ENCODE assay signal across 12 cellular contexts in the genomic region with DNA sequence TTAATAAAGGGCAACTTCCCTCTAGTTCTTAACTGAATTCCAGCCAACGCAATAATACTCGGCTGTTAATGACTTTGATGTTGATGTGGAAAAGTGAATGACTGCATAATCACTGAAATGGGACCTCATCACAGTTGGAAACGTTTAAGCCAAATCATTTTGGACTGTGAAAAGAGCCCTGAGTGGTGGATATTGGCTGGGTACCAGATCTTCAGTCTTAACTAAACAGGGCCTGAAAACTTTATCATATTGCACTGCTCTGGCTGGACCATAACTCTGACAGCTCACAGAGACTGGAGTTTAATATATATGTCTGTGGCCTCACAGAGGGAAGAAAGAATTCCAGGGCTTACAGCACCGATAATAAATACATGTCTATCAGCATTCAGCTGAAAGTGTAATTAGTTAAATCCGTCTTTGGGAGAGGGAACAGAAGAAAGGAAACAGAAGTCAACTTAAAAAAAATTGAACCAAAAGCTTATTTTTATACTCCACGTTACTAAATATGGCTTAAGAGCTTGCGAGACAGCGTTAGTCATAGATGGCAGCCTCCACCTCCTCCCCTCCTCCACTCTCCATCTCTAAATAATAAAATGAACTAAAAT.
DNase-seq lines count a peak whose midpoint lies in the region; ATAC-seq and TF ChIP-seq lines count a peak whose summit lies in the region.
"Had no signal": no experiment of that assay in that cellular context is flagged by ENCODE, and none has a peak within 500 bp of the region (broad histone marks: within the 10 kb centered on the region; RNA-seq: fewer than 3 reads in every experiment).

No MANE protein-coding gene starts in this region.

- H3K4me1 Mint-ChIP-seq in activated T-cell treated with anti-CD3 and anti-CD28 coated beads, Interleukin-2, amount 50 U/mL, for 24 hours (ENCODE audit: low read depth): no peaks in the 10 kb centered on the region
- H3K4me1 Mint-ChIP-seq: naive B cell had no signal

- H3K4me1 ChIP-seq in Peyer's patch: no peaks in the 10 kb centered on the region
- H3K4me1 ChIP-seq: body of pancreas had no signal

- H3K27ac ChIP-seq in Peyer's patch: peak overlapping the region in 1 of 4 donors; percentile 27
- H3K27ac ChIP-seq: body of pancreas had no signal

- TF ChIP-seq CTCF in AG10803 (conservative IDR thresholded peaks at IDR 0.05; ENCODE audit: low read length) (no peak), omental fat pad (IDR thresholded peaks at IDR 0.05) (no peak), Peyer's patch (IDR thresholded peaks at IDR 0.05) (no peak)

- no peak for TF ChIP-seq POLR2A in Peyer's patch (IDR thresholded peaks at IDR 0.05)

- DNase-seq in AG10803 (ENCODE audit: low read depth): peak; percentile 84
- DNase-seq in MV-4-11 (lab: John Stamatoyannopoulos, UW): peak; percentile 78
- peak; percentile 14 for DNase-seq in dermis blood vessel endothelial cell
- DNase-seq in omental fat pad (ENCODE audit: low spot score): no peak
- no peak for DNase-seq in stimulated activated CD4-positive, alpha-beta T cell treated with anti-CD3 and anti-CD28 coated beads, Interleukin-2, amount 100 ng/mL, for 48 hours
- no peak for DNase-seq in mesenteric fat pad (ENCODE audit: low spot score)
- DNase-seq in Peyer's patch: no peak
- DNase-seq in activated T-cell treated with anti-CD3 and anti-CD28 coated beads, Interleukin-2, amount 50 U/mL, for 24 hours: no peak
- DNase-seq: activated CD4-positive, alpha-beta memory T cell treated with anti-CD3 and anti-CD28 coated beads for 36 hours; body of pancreas; COR-L47; naive B cell had no signal

- no peaks in the 10 kb centered on the region for H3K36me3 ChIP-seq in Peyer's patch

- no peak overlapping the region for H3K27ac Mint-ChIP-seq in activated T-cell treated with anti-CD3 and anti-CD28 coated beads, Interleukin-2, amount 50 U/mL, for 24 hours
- H3K27ac Mint-ChIP-seq: activated CD4-positive, alpha-beta memory T cell treated with anti-CD3 and anti-CD28 coated beads for 36 hours; naive B cell had no signal

- H3K36me3 Mint-ChIP-seq in activated T-cell treated with anti-CD3 and anti-CD28 coated beads, Interleukin-2, amount 50 U/mL, for 24 hours (ENCODE audit: low read depth): no peaks in the 10 kb centered on the region
- H3K36me3 Mint-ChIP-seq: activated CD4-positive, alpha-beta memory T cell treated with anti-CD3 and anti-CD28 coated beads for 36 hours; naive B cell had no signal

- no peak overlapping the region for H3K4me3 Mint-ChIP-seq in activated T-cell treated with anti-CD3 and anti-CD28 coated beads, Interleukin-2, amount 50 U/mL, for 24 hours
- H3K4me3 Mint-ChIP-seq: activated CD4-positive, alpha-beta memory T cell treated with anti-CD3 and anti-CD28 coated beads for 36 hours; naive B cell had no signal

- H3K9me3 ChIP-seq in Peyer's patch: no peaks in the 10 kb centered on the region
- H3K9me3 ChIP-seq: body of pancreas had no signal

- H3K9me3 Mint-ChIP-seq in activated T-cell treated with anti-CD3 and anti-CD28 coated beads, Interleukin-2, amount 50 U/mL, for 24 hours: no peaks in the 10 kb centered on the region
- H3K9me3 Mint-ChIP-seq: activated CD4-positive, alpha-beta memory T cell treated with anti-CD3 and anti-CD28 coated beads for 36 hours had no signal

- H3K27me3 Mint-ChIP-seq in activated T-cell treated with anti-CD3 and anti-CD28 coated beads, Interleukin-2, amount 50 U/mL, for 24 hours: peaks cover 2% of the 10 kb centered on the region
- H3K27me3 Mint-ChIP-seq: activated CD4-positive, alpha-beta memory T cell treated with anti-CD3 and anti-CD28 coated beads for 36 hours; naive B cell had no signal

- H3K27me3 ChIP-seq in Peyer's patch: no peaks in the 10 kb centered on the region
- H3K27me3 ChIP-seq: body of pancreas had no signal

- peak; percentile 71 for ATAC-seq in omental fat pad (ENCODE audit: low FRiP score)
- ATAC-seq: body of pancreas had no signal

- H3K4me3 ChIP-seq in AG10803 (ENCODE audit: low read length): no peak overlapping the region
- no peak overlapping the region for H3K4me3 ChIP-seq in Peyer's patch
- H3K4me3 ChIP-seq: body of pancreas had no signal

Comparison
In these comparisons a context has a peak if more than half of its experiments do, and no peak if none do; other contexts are left out.
1. DNase-seq: peak in AG10803 (single experiment), MV-4-11 (single experiment) and dermis blood vessel endothelial cell (single experiment); none in omental fat pad (single experiment), stimulated activated CD4-positive, alpha-beta T cell treated with anti-CD3 and anti-CD28 coated beads, Interleukin-2, amount 100 ng/mL, for 48 hours (0 of 2), mesenteric fat pad (single experiment), Peyer's patch (0 of 3) and activated T-cell treated with anti-CD3 and anti-CD28 coated beads, Interleukin-2, amount 50 U/mL, for 24 hours (single experiment).